Comparison of ENCODE assay signal across 17 cellular contexts in the genomic region with DNA sequence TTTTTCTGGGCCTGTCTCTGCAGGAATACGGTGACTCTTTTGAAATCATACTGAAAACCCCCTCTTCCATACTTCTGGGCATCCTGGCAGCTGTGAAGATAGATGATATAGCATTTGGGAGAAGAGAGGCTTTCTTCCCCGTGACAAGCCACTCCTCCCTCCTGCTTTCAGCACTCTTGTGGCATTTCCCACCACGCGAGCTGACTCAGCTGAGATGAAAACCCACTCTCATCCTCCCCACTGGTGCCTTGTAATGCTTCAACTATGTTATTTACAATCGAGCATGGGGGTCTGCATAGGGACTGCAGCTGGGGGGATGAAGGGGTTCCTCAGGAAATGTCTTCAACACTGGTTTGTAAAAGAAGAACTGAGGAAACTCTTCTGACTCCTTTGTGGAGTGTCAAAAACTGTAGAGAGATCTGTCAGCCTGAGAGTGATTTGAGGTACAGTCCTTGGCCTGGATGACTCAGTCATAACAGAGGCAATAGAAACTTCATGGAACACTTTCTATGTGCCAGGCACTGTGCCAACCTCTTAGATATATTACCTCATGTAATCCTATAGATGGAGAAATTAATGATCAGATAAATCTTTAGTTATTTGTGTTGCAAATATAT. TPM values are rescaled to one million over a fixed set of nuclear protein-coding genes. Genes with fewer than 3 reads are reported as not detected.
DNase-seq lines count a peak whose midpoint lies in the region; ATAC-seq and TF ChIP-seq lines count a peak whose summit lies in the region.
"Had no signal": no experiment of that assay in that cellular context is flagged by ENCODE, and none has a peak within 500 bp of the region (broad histone marks: within the 10 kb centered on the region; RNA-seq: fewer than 3 reads in every experiment).

No MANE protein-coding gene starts in this region.

- H3K27ac ChIP-seq in breast epithelium (no peak overlapping the region), fibroblast of lung (ENCODE audit: insufficient read depth, low read length) (no peak overlapping the region), gastrocnemius medialis (no peak overlapping the region)
- H3K27ac ChIP-seq: coronary artery had no signal

- H4K20me1 ChIP-seq in fibroblast of lung (ENCODE audit: control insufficient read depth, extremely low read depth, insufficient read depth, low read length), result no peaks in the 10 kb centered on the region

- POLR2A ChIA-PET in MCF 10A (lab: Yijun Ruan, JAX), result interaction anchor here (0.6 kb wide), 1 partner anchor 204 kb away, joined by 3 read pairs; no protein-coding TSS in a partner anchor

- in situ Hi-C loops in gastrocnemius medialis (cut with MboI; ENCODE audit: low sequenced_read_pairs in 4 of 4), result no loop called here

- peak; percentile 86 for DNase-seq in MCF 10A (ENCODE audit: unreplicated experiment)
- DNase-seq in breast epithelium (ENCODE audit: low spot score in 2 of 2), result no peak
- peak; percentile 34 for DNase-seq in UCSD-AML1 (lab: John Stamatoyannopoulos, UW; ENCODE audit: unreplicated experiment)
- peak; percentile 36 to 61 for DNase-seq in fibroblast of lung (ENCODE audit: low read depth in 2 of 2)
- DNase-seq in stimulated activated naive B cell treated with anti-CD40 and anti-IgM and Interleukin-4, amounts not matched to agents 10 μg/mL and 1 μg/mL and 100 μg/mL, for 72 hours, result no peak
- DNase-seq in left colon, result no peak
- DNase-seq in gastrocnemius medialis, result no peak
- DNase-seq: activated gamma-delta T cell treated with Interleukin-2 at 50 U/mL for 16 hours, MM.1S, NCI-H446, substantia nigra had no signal

- peaks cover 13% of the 10 kb centered on the region for H3K27me3 Mint-ChIP-seq in MCF 10A (ENCODE audit: insufficient read depth, unreplicated experiment)
- H3K27me3 Mint-ChIP-seq in stimulated activated naive B cell treated with anti-CD40 and anti-IgM and Interleukin-4, amounts not matched to agents 10 μg/mL and 1 μg/mL and 100 μg/mL, for 72 hours, result peaks cover 18% of the 10 kb centered on the region in 2 donors

- no peak overlapping the region for H3K27ac Mint-ChIP-seq in MCF 10A (ENCODE audit: low read depth, unreplicated experiment)
- H3K27ac Mint-ChIP-seq in stimulated activated naive B cell treated with anti-CD40 and anti-IgM and Interleukin-4, amounts not matched to agents 10 μg/mL and 1 μg/mL and 100 μg/mL, for 72 hours, result peak overlapping the region; percentile 20

- intact Hi-C loops in MCF 10A (cut with micrococcal nuclease) (no loop called here), breast epithelium (cut with DNase I; ENCODE audit: low total_unique reads) (no loop called here), left colon (cut with DNase I, micrococcal nuclease) (no loop called here), gastrocnemius medialis (cut with DNase I; ENCODE audit: low total_unique reads) (no loop called here)

- H3K36me3 ChIP-seq in breast epithelium (no peaks in the 10 kb centered on the region), fibroblast of lung (ENCODE audit: control insufficient read depth, insufficient read depth, low read length) (no peaks in the 10 kb centered on the region), gastrocnemius medialis (no peaks in the 10 kb centered on the region)

- H3K27me3 ChIP-seq in breast epithelium (peaks cover 0 to 4% of the 10 kb centered on the region in 2 donors), fibroblast of lung (ENCODE audit: control insufficient read depth, insufficient read depth, low read length) (peaks cover 15% of the 10 kb centered on the region), gastrocnemius medialis (no peaks in the 10 kb centered on the region)

- H2AFZ ChIP-seq in fibroblast of lung (ENCODE audit: low read length), result no peak overlapping the region

- TF ChIP-seq CTCF in MCF 10A (IDR thresholded peaks at IDR 0.05; ENCODE audit: unreplicated experiment) (no peak), breast epithelium (IDR thresholded peaks at IDR 0.05) (no peak), fibroblast of lung (conservative IDR thresholded peaks at IDR 0.05 in 1 of 2, IDR thresholded peaks at IDR 0.05 in 1 of 2; ENCODE audit: low read depth in 1 of 2, low read length in 2 of 2) (no peak), gastrocnemius medialis (IDR thresholded peaks at IDR 0.05 in 4 of 5, conservative IDR thresholded peaks at IDR 0.05 in 1 of 5) (no peak)

- H3K4me3 ChIP-seq in breast epithelium (no peak overlapping the region), fibroblast of lung (replicated peaks in 1 of 4; ENCODE audit: control extremely low read depth in 1 of 4, insufficient read depth in 1 of 4, low read depth in 3 of 4, low read length in 4 of 4) (no peak overlapping the region), gastrocnemius medialis (no peak overlapping the region)
- H3K4me3 ChIP-seq: coronary artery had no signal

- CTCF ChIA-PET in MCF 10A (lab: Yijun Ruan, JAX), result interaction anchor here (1.1 kb wide), 1 partner anchor 28 kb away, joined by 3 read pairs; no protein-coding TSS in a partner anchor

- H3K9ac ChIP-seq in fibroblast of lung (ENCODE audit: insufficient read depth, low read length), result no peak overlapping the region

- no peaks in the 10 kb centered on the region for H3K9me3 ChIP-seq in breast epithelium
- H3K9me3 ChIP-seq in fibroblast of lung (ENCODE audit: control insufficient read depth, insufficient read depth, low read depth, low read length), result no peaks in the 10 kb centered on the region
- no peaks in the 10 kb centered on the region for H3K9me3 ChIP-seq in gastrocnemius medialis

- no peaks in the 10 kb centered on the region for H3K36me3 Mint-ChIP-seq in MCF 10A (ENCODE audit: insufficient read depth, unreplicated experiment)
- H3K36me3 Mint-ChIP-seq in stimulated activated naive B cell treated with anti-CD40 and anti-IgM and Interleukin-4, amounts not matched to agents 10 μg/mL and 1 μg/mL and 100 μg/mL, for 72 hours, result no peaks in the 10 kb centered on the region

- H3K4me2 ChIP-seq in fibroblast of lung (ENCODE audit: extremely low read depth, insufficient read depth, low read length), result no peak overlapping the region

- H3K4me1 ChIP-seq in breast epithelium, result no peaks in the 10 kb centered on the region
- H3K4me1 ChIP-seq in fibroblast of lung (ENCODE audit: control insufficient read depth, extremely low read depth, insufficient read depth, low read length), result no peaks in the 10 kb centered on the region
- no peaks in the 10 kb centered on the region for H3K4me1 ChIP-seq in gastrocnemius medialis

- no peaks in the 10 kb centered on the region for H3K9me3 Mint-ChIP-seq in MCF 10A (ENCODE audit: unreplicated experiment)
- H3K9me3 Mint-ChIP-seq in stimulated activated naive B cell treated with anti-CD40 and anti-IgM and Interleukin-4, amounts not matched to agents 10 μg/mL and 1 μg/mL and 100 μg/mL, for 72 hours, result no peaks in the 10 kb centered on the region

- no peaks in the 10 kb centered on the region for H3K79me2 ChIP-seq in fibroblast of lung (ENCODE audit: control insufficient read depth, insufficient read depth, low read length)

- peak; percentile 25 to 61 for ATAC-seq in stimulated activated naive B cell treated with anti-CD40 and anti-IgM and Interleukin-4, amounts not matched to agents 10 μg/mL and 1 μg/mL and 100 μg/mL, for 72 hours (replicated peaks)
- no peak for ATAC-seq in GM18907 (IDR thresholded peaks at IDR 0.05; ENCODE audit: unreplicated experiment)
- no peak for ATAC-seq in left colon
- no peak for ATAC-seq in gastrocnemius medialis

- peaks cover 7% of the 10 kb centered on the region for H3K4me1 Mint-ChIP-seq in MCF 10A (ENCODE audit: insufficient read depth, unreplicated experiment)
- H3K4me1 Mint-ChIP-seq in stimulated activated naive B cell treated with anti-CD40 and anti-IgM and Interleukin-4, amounts not matched to agents 10 μg/mL and 1 μg/mL and 100 μg/mL, for 72 hours, result peaks cover 2 to 4% of the 10 kb centered on the region in 2 donors

- no peak for TF ChIP-seq POLR2A in breast epithelium (IDR thresholded peaks at IDR 0.05)
- TF ChIP-seq POLR2A in gastrocnemius medialis (IDR thresholded peaks at IDR 0.05), result no peak

- BruUV-seq in MCF 10A (replicated peaks; lab: Mats Ljungman, UMichigan), result no TSS peak

- no peak overlapping the region for H3K4me3 Mint-ChIP-seq in MCF 10A (ENCODE audit: unreplicated experiment)
- H3K4me3 Mint-ChIP-seq in stimulated activated naive B cell treated with anti-CD40 and anti-IgM and Interleukin-4, amounts not matched to agents 10 μg/mL and 1 μg/mL and 100 μg/mL, for 72 hours, result no peak overlapping the region

RNA-seq across cellular contexts. Expression of a gene that starts 1.7 kb away (rescaled TPM):
- not detected in 2 replicates for total RNA-seq in MCF 10A (2022)
- not detected for total RNA-seq in breast epithelium
- not detected in 2 replicates for total RNA-seq in fibroblast of lung
- not detected in 2 replicates for polyA plus RNA-seq in fibroblast of lung
- polyA plus RNA-seq in fibroblast of lung (2012), result not detected in 2 replicates
- polyA minus RNA-seq in fibroblast of lung (ENCODE audit: low replicate concordance), result not detected in 2 replicates
- total RNA-seq in left colon, result not detected
- not detected for total RNA-seq in gastrocnemius medialis
- total RNA-seq: fibroblast of villous mesenchyme, H7, renal cortical epithelial cell had no signal
- polyA plus RNA-seq: BJ had no signal

RNA-seq across cellular contexts. Expression of a gene that starts 28.8 kb away (rescaled TPM):
- total RNA-seq in MCF 10A (2022) (81.5 and 93.8 TPM in 2 replicates), breast epithelium (10 to 100 TPM; 31.0 to 52.2 (median 36.4) TPM), fibroblast of lung (39.3 and 40.3 TPM in 2 replicates), left colon (10 to 100 TPM; 68.8 to 82.2 TPM), gastrocnemius medialis (10 to 100 TPM in 3 of 4 donors, 1 to 10 TPM in 1; 6.5 to 17.1 (median 11.3) TPM)
- 16.1 and 21.2 TPM in 2 replicates for polyA plus RNA-seq in fibroblast of lung
- 12.4 and 15.3 TPM in 2 replicates for polyA plus RNA-seq in fibroblast of lung (2012)
- polyA minus RNA-seq in fibroblast of lung (ENCODE audit: low replicate concordance), result 21.4 and 28.5 TPM in 2 replicates

Comparison
In these comparisons a context has a peak if more than half of its experiments do, and no peak if none do; other contexts are left out.
1. DNase-seq: peak in MCF 10A (single experiment), UCSD-AML1 (single experiment) and fibroblast of lung (2 of 2); none in breast epithelium (0 of 2), stimulated activated naive B cell treated with anti-CD40 and anti-IgM and Interleukin-4, amounts not matched to agents 10 μg/mL and 1 μg/mL and 100 μg/mL, for 72 hours (single experiment), left colon (0 of 2) and gastrocnemius medialis (0 of 2).
2. ATAC-seq: peak in stimulated activated naive B cell treated with anti-CD40 and anti-IgM and Interleukin-4, amounts not matched to agents 10 μg/mL and 1 μg/mL and 100 μg/mL, for 72 hours (2 of 2); none in GM18907 (single experiment), left colon (single experiment) and gastrocnemius medialis (0 of 2).